Comparison of ENCODE assay signal across 8 cellular contexts in genomic region chr1:12106861-12107260, GRCh38. TPM values are rescaled to one million over a fixed set of nuclear protein-coding genes. Genes with fewer than 3 reads are reported as not detected.
DNase-seq lines count a peak whose midpoint lies in the region; ATAC-seq and TF ChIP-seq lines count a peak whose summit lies in the region.
"Not testable (repeated sequence)": the region's sequence is repeated elsewhere in the genome, so short reads cannot be mapped to it uniquely, and the experiment has no call there.

No MANE protein-coding gene starts in this region.

- H3K27me3 ChIP-seq in AG04450 (ENCODE audit: control insufficient read depth, insufficient read depth, low read length): peaks cover 32% of the 10 kb centered on the region
- H3K27me3 ChIP-seq in DOHH2 (ENCODE audit: control insufficient read depth, low read length); HCT116 (ENCODE audit: insufficient read depth, low read length): not testable (repeated sequence)

- TF ChIP-seq RAD21 in HCT116 (IDR thresholded peaks at IDR 0.05; ENCODE audit: low read depth): peak; percentile 78

- TF ChIP-seq POLR2A in HCT116 (IDR thresholded peaks at IDR 0.05; ENCODE audit: borderline replicate concordance, extremely low read depth, insufficient read depth, insufficient read length): not testable (repeated sequence)

- H3K36me3 Mint-ChIP-seq in activated naive CD4-positive, alpha-beta T cell treated with anti-CD3 and anti-CD28 coated beads, Interleukin-2, amount 10 ng/mL, durations not matched to agents 7 days and 5 days; neural crest cell (ENCODE audit: low read depth): not testable (repeated sequence)

- H3K9me3 Mint-ChIP-seq in activated naive CD4-positive, alpha-beta T cell treated with anti-CD3 and anti-CD28 coated beads, Interleukin-2, amount 10 ng/mL, durations not matched to agents 7 days and 5 days; neural crest cell: not testable (repeated sequence)

- RAD21 ChIA-PET in HCT116 (lab: Charles Lee; ENCODE audit: low non-redundant PET in 1 of 2, low total read pairs in 2 of 2, uncharacterized antibody in 2 of 2, unreplicated experiment in 2 of 2): interaction anchor here (0.6 to 1.0 kb wide), 2 partner anchors 18 to 185 kb away, joined by 3 to 4 read pairs; no protein-coding TSS in a partner anchor

- TF ChIP-seq CTCF in AG04450 (IDR thresholded peaks at IDR 0.05; ENCODE audit: low read depth, low read length): peak; percentile 56
- TF ChIP-seq CTCF in DOHH2 (IDR thresholded peaks at IDR 0.05; ENCODE audit: low read depth, low read length, poor library complexity, severe bottlenecking): peak; percentile 42
- peak; percentile 59 to 89 (median 66) for TF ChIP-seq CTCF in HCT116 (IDR thresholded peaks at IDR 0.05 in 2 of 3, conservative IDR thresholded peaks at IDR 0.05 in 1 of 3; ENCODE audit: borderline replicate concordance in 1 of 3, insufficient read depth in 1 of 3, low read depth in 2 of 3, low read length in 2 of 3)
- peak; percentile 36 for TF ChIP-seq CTCF in fibroblast of mammary gland (conservative IDR thresholded peaks at IDR 0.05; ENCODE audit: control insufficient read depth, insufficient read depth, low read depth, low read length)
- TF ChIP-seq CTCF in neural crest cell (conservative IDR thresholded peaks at IDR 0.05): peak; percentile 53

- H3F3A ChIP-seq in DOHH2 (ENCODE audit: control insufficient read depth, insufficient read depth): not testable (repeated sequence)

- H4K20me1 ChIP-seq in DOHH2 (ENCODE audit: control insufficient read depth, insufficient read depth, low read depth, low read length); HCT116 (ENCODE audit: insufficient read depth): not testable (repeated sequence)

- not testable (repeated sequence) for H3K4me1 ChIP-seq in DOHH2 (ENCODE audit: control insufficient read depth, low read length); HCT116 (ENCODE audit: control insufficient read depth in 1 of 2, insufficient read depth in 2 of 2, low read length in 2 of 2)

- not testable (repeated sequence) for BruUV-seq in HCT116 (replicated peaks; lab: Mats Ljungman, UMichigan)

- H3K36me3 ChIP-seq in DOHH2 (ENCODE audit: control insufficient read depth, low read length); HCT116 (ENCODE audit: control insufficient read depth in 1 of 2, insufficient read depth in 2 of 2, low read length in 2 of 2): not testable (repeated sequence)

- H3K4me3 ChIP-seq in AG04450 (ENCODE audit: low read depth, low read length); DOHH2 (ENCODE audit: low read length); HCT116 (replicated peaks in 1 of 2; ENCODE audit: low read depth in 1 of 2, low read length in 2 of 2); fibroblast of mammary gland (ENCODE audit: control insufficient read depth, low read depth, low read length): not testable (repeated sequence)

- not testable (repeated sequence) for H3K4me1 Mint-ChIP-seq in activated naive CD4-positive, alpha-beta T cell treated with anti-CD3 and anti-CD28 coated beads, Interleukin-2, amount 10 ng/mL, durations not matched to agents 7 days and 5 days; neural crest cell

- H2AFZ ChIP-seq in HCT116 (ENCODE audit: low read depth, low read length, poor library complexity, severe bottlenecking): not testable (repeated sequence)

- H3K4me2 ChIP-seq in DOHH2 (ENCODE audit: low read length); HCT116 (ENCODE audit: low read length): not testable (repeated sequence)

- peaks cover 12% of the 10 kb centered on the region for H3K27me3 Mint-ChIP-seq in activated naive CD4-positive, alpha-beta T cell treated with anti-CD3 and anti-CD28 coated beads, Interleukin-2, amount 10 ng/mL, durations not matched to agents 7 days and 5 days
- peaks cover 13% of the 10 kb centered on the region for H3K27me3 Mint-ChIP-seq in neural crest cell (ENCODE audit: low read depth)

- intact Hi-C loops in HCT116 (cut with micrococcal nuclease): not testable (repeated sequence)

- H3K27ac Mint-ChIP-seq in activated naive CD4-positive, alpha-beta T cell treated with anti-CD3 and anti-CD28 coated beads, Interleukin-2, amount 10 ng/mL, durations not matched to agents 7 days and 5 days; neural crest cell (ENCODE audit: unreplicated experiment): not testable (repeated sequence)

- peak; percentile 92 for ATAC-seq in HCT116

- not testable (repeated sequence) for DNase-seq in AG04450 (ENCODE audit: low read depth, low spot score); fibroblast of mammary gland (ENCODE audit: low read depth)
- DNase-seq in HCT116 (ENCODE audit: low read depth, low spot score) (peak; percentile 13), NAMALWA (ENCODE audit: low spot score) (peak; percentile 51), SK-MEL-5 (ENCODE audit: low read depth, low spot score) (peak; percentile 46), neural crest cell (ENCODE audit: low read depth, low spot score) (peak; percentile 30)
- DNase-seq in activated naive CD4-positive, alpha-beta T cell treated with anti-CD3 and anti-CD28 coated beads, Interleukin-2, amount 10 ng/mL, durations not matched to agents 7 days and 5 days: peak; percentile 41

- H3K27ac ChIP-seq in AG04450 (ENCODE audit: low read depth, low read length); DOHH2 (ENCODE audit: low read depth, low read length); HCT116 (ENCODE audit: low read depth, low read length): not testable (repeated sequence)

- H3K4me3 Mint-ChIP-seq in activated naive CD4-positive, alpha-beta T cell treated with anti-CD3 and anti-CD28 coated beads, Interleukin-2, amount 10 ng/mL, durations not matched to agents 7 days and 5 days; neural crest cell: not testable (repeated sequence)

- H3K79me2 ChIP-seq in DOHH2 (ENCODE audit: control insufficient read depth, low read length); HCT116 (ENCODE audit: insufficient read depth, low read length): not testable (repeated sequence)

- not testable (repeated sequence) for H3K9ac ChIP-seq in HCT116 (ENCODE audit: low read length)

- CTCF ChIA-PET in AG04450 (lab: Charles Lee): interaction anchor here (0.6 to 2.1 kb wide), 14 partner anchors 8 to 170 kb away, joined by 3 to 13 read pairs (median 4); no protein-coding TSS in a partner anchor
- CTCF ChIA-PET in HCT116 (lab: Charles Lee): interaction anchor here (1.1 kb wide), 1 partner anchor 93 kb away, joined by 3 read pairs; no protein-coding TSS in a partner anchor
- CTCF ChIA-PET in activated naive CD4-positive, alpha-beta T cell treated with anti-CD3 and anti-CD28 coated beads, Interleukin-2, amount 10 ng/mL, durations not matched to agents 7 days and 5 days (lab: Charles Lee): interaction anchor here (0.6 to 2.0 kb wide), 8 partner anchors 13 to 139 kb away, joined by 3 to 7 read pairs (median 4); no protein-coding TSS in a partner anchor

- in situ Hi-C loops in SK-MEL-5 (cut with HindIII; ENCODE audit: low pct_unique_long_range_greater_than_20kb, low sequenced_read_pairs): not testable (repeated sequence)

- not testable (repeated sequence) for H3K9me3 ChIP-seq in AG04450 (ENCODE audit: control insufficient read depth, insufficient read depth, low read length); DOHH2 (ENCODE audit: control insufficient read depth, insufficient read depth, low read length); HCT116 (ENCODE audit: control insufficient read depth in 1 of 2, insufficient read depth in 1 of 2, low read depth in 1 of 2, low read length in 2 of 2)

- POLR2A ChIA-PET in AG04450 (lab: Yijun Ruan, JAX); HCT116 (lab: Charles Lee): not testable (repeated sequence)

- not testable (repeated sequence) for H3K9me2 ChIP-seq in DOHH2 (replicated peaks; ENCODE audit: control insufficient read depth, low read length); HCT116 (ENCODE audit: insufficient read depth)

TF ChIP-seq in HCT116, 20 proteins besides CTCF, POLR2A, EP300 and RAD21:
- TF ChIP-seq MAX (IDR thresholded peaks at IDR 0.05): peak; percentile 32; the same call in 1 of the 2 replicates

RNA-seq across cellular contexts. Expression of gene TNFRSF8, which starts 43.8 kb away (rescaled TPM):
- 0.22 and 0.27 TPM in 2 replicates for polyA plus RNA-seq in AG04450 (2011; rRNA removed)
- 0.04 and 0.51 TPM in 2 replicates for polyA minus RNA-seq in AG04450 (2011; rRNA and poly(A)+ RNA removed)
- total RNA-seq in HCT116 (2021; ENCODE audit: unreplicated experiment) (0.17 TPM), neural crest cell (not detected in 2 replicates)
- 0.09 and 0.10 TPM in 2 replicates for polyA plus RNA-seq in HCT116 (2012)
- total RNA-seq in SK-MEL-5 (2014; rRNA removed; shearing (Covaris generic)): not detected in 2 replicates
- 0.24 TPM in 1 of 2 replicates, not detected in the other for polyA plus RNA-seq in SK-MEL-5 (2015; cell fraction: cytosol; rRNA removed)
- not detected in 2 replicates for polyA plus RNA-seq in SK-MEL-5 (2015; cell fraction: nucleus; rRNA removed)

RNA-seq across cellular contexts. Expression of gene TNFRSF1B, which starts 59.9 kb away (rescaled TPM):
- 5.9 and 6.2 TPM in 2 replicates for polyA plus RNA-seq in AG04450 (2011; rRNA removed)
- 8.9 and 12.5 TPM in 2 replicates for polyA minus RNA-seq in AG04450 (2011; rRNA and poly(A)+ RNA removed)
- total RNA-seq in HCT116 (2021; ENCODE audit: unreplicated experiment) (0.61 TPM), neural crest cell (3.1 and 3.3 TPM in 2 replicates)
- polyA plus RNA-seq in HCT116 (2012): 0.12 and 0.14 TPM in 2 replicates
- 4.4 and 5.0 TPM in 2 replicates for total RNA-seq in SK-MEL-5 (2014; rRNA removed; shearing (Covaris generic))
- polyA plus RNA-seq in SK-MEL-5 (2015; cell fraction: cytosol; rRNA removed): 9.9 and 10.0 TPM in 2 replicates
- polyA plus RNA-seq in SK-MEL-5 (2015; cell fraction: nucleus; rRNA removed): 1.3 and 3.4 TPM in 2 replicates
